In genomic region chr5:175519006-175519405, GRCh38 we compare ENCODE assay signal across 1 cellular context.
TF ChIP-seq lines count a peak whose summit lies in the region.

No MANE protein-coding gene starts in this region.

TF ChIP-seq in HepG2, 621 proteins besides CTCF, POLR2A, EP300 and RAD21:
- TF ChIP-seq LRRFIP1 (CRISPR knock-in tag; conservative IDR thresholded peaks at IDR 0.05) (no peak), KMT2A (CRISPR knock-in tag; IDR thresholded peaks at IDR 0.05) (no peak), MAFF (IDR thresholded peaks at IDR 0.05; ENCODE audit: low read depth, low read length) (no peak), CCAR2 (optimal IDR thresholded peaks at IDR 0.05; ENCODE audit: low read depth, low read length) (no peak), ZNF225 (CRISPR knock-in tag; IDR thresholded peaks at IDR 0.05) (no peak), ZNF772 (CRISPR knock-in tag; IDR thresholded peaks at IDR 0.05) (no peak), KIAA2018 (CRISPR knock-in tag; IDR thresholded peaks at IDR 0.05; ENCODE audit: borderline replicate concordance) (no peak), ZNF800 (CRISPR knock-in tag; IDR thresholded peaks at IDR 0.05) (no peak), MAFG (CRISPR knock-in tag; IDR thresholded peaks at IDR 0.05) (no peak), TSC22D2 (CRISPR knock-in tag; IDR thresholded peaks at IDR 0.05; ENCODE audit: borderline replicate concordance) (no peak), YY1 (IDR thresholded peaks at IDR 0.05; ENCODE audit: insufficient read depth, insufficient replicate concordance, low read depth, low read length) (no peak)
TF ChIP-seq in HepG2: peak in this region for 0.
